1 cellular context compared by ENCODE assay signal in genomic region chr14:105526781-105527380, GRCh38.
A peak's percentile ranks its signal among the peaks of the same experiment; 100 is the strongest.
TF ChIP-seq lines count a peak whose summit lies in the region.

No MANE protein-coding gene starts in this region.

TF ChIP-seq in HepG2, 621 proteins besides CTCF, POLR2A, EP300 and RAD21 (continues in another document):
- TF ChIP-seq ARID4A (CRISPR knock-in tag; IDR thresholded peaks at IDR 0.05; ENCODE audit: borderline replicate concordance) = peak; percentile 3; the same call in 1 of the 2 replicates
- TF ChIP-seq, protein P1, sequence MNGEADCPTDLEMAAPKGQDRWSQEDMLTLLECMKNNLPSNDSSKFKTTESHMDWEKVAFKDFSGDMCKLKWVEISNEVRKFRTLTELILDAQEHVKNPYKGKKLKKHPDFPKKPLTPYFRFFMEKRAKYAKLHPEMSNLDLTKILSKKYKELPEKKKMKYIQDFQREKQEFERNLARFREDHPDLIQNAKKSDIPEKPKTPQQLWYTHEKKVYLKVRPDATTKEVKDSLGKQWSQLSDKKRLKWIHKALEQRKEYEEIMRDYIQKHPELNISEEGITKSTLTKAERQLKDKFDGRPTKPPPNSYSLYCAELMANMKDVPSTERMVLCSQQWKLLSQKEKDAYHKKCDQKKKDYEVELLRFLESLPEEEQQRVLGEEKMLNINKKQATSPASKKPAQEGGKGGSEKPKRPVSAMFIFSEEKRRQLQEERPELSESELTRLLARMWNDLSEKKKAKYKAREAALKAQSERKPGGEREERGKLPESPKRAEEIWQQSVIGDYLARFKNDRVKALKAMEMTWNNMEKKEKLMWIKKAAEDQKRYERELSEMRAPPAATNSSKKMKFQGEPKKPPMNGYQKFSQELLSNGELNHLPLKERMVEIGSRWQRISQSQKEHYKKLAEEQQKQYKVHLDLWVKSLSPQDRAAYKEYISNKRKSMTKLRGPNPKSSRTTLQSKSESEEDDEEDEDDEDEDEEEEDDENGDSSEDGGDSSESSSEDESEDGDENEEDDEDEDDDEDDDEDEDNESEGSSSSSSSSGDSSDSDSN (CRISPR knock-in tag; IDR thresholded peaks at IDR 0.05) = peak; percentile 21
- TF ChIP-seq ZBTB21 (CRISPR knock-in tag; IDR thresholded peaks at IDR 0.05) = no peak
- no peak for TF ChIP-seq HOXA9 (CRISPR knock-in tag; IDR thresholded peaks at IDR 0.05; ENCODE audit: borderline replicate concordance)
- 0 out of 2 replicates have a peak, but pooled peaks have one; percentile 62 for TF ChIP-seq ZNF850 (CRISPR knock-in tag; conservative IDR thresholded peaks at IDR 0.05)
- TF ChIP-seq, protein P2, sequence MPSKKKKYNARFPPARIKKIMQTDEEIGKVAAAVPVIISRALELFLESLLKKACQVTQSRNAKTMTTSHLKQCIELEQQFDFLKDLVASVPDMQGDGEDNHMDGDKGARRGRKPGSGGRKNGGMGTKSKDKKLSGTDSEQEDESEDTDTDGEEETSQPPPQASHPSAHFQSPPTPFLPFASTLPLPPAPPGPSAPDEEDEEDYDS (CRISPR knock-in tag; IDR thresholded peaks at IDR 0.05) = no peak
- TF ChIP-seq, protein P3, sequence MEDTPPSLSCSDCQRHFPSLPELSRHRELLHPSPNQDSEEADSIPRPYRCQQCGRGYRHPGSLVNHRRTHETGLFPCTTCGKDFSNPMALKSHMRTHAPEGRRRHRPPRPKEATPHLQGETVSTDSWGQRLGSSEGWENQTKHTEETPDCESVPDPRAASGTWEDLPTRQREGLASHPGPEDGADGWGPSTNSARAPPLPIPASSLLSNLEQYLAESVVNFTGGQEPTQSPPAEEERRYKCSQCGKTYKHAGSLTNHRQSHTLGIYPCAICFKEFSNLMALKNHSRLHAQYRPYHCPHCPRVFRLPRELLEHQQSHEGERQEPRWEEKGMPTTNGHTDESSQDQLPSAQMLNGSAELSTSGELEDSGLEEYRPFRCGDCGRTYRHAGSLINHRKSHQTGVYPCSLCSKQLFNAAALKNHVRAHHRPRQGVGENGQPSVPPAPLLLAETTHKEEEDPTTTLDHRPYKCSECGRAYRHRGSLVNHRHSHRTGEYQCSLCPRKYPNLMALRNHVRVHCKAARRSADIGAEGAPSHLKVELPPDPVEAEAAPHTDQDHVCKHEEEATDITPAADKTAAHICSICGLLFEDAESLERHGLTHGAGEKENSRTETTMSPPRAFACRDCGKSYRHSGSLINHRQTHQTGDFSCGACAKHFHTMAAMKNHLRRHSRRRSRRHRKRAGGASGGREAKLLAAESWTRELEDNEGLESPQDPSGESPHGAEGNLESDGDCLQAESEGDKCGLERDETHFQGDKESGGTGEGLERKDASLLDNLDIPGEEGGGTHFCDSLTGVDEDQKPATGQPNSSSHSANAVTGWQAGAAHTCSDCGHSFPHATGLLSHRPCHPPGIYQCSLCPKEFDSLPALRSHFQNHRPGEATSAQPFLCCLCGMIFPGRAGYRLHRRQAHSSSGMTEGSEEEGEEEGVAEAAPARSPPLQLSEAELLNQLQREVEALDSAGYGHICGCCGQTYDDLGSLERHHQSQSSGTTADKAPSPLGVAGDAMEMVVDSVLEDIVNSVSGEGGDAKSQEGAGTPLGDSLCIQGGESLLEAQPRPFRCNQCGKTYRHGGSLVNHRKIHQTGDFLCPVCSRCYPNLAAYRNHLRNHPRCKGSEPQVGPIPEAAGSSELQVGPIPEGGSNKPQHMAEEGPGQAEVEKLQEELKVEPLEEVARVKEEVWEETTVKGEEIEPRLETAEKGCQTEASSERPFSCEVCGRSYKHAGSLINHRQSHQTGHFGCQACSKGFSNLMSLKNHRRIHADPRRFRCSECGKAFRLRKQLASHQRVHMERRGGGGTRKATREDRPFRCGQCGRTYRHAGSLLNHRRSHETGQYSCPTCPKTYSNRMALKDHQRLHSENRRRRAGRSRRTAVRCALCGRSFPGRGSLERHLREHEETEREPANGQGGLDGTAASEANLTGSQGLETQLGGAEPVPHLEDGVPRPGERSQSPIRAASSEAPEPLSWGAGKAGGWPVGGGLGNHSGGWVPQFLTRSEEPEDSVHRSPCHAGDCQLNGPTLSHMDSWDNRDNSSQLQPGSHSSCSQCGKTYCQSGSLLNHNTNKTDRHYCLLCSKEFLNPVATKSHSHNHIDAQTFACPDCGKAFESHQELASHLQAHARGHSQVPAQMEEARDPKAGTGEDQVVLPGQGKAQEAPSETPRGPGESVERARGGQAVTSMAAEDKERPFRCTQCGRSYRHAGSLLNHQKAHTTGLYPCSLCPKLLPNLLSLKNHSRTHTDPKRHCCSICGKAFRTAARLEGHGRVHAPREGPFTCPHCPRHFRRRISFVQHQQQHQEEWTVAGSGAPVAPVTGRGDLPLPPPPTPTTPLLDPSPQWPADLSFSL (CRISPR knock-in tag; IDR thresholded peaks at IDR 0.05) = no peak
- TF ChIP-seq AKNA (CRISPR knock-in tag; IDR thresholded peaks at IDR 0.05; ENCODE audit: borderline replicate concordance) = no peak
- TF ChIP-seq, protein P4, sequence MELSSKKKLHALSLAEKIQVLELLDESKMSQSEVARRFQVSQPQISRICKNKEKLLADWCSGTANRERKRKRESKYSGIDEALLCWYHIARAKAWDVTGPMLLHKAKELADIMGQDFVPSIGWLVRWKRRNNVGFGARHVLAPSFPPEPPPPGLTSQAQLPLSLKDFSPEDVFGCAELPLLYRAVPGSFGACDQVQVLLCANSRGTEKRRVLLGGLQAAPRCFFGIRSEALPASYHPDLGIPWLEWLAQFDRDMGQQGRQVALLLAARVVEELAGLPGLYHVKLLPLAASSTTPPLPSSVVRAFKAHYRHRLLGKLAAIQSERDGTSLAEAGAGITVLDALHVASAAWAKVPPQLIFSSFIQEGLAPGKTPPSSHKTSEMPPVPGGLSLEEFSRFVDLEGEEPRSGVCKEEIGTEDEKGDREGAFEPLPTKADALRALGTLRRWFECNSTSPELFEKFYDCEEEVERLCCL (CRISPR knock-in tag; IDR thresholded peaks at IDR 0.05; ENCODE audit: borderline replicate concordance) = no peak
- TF ChIP-seq ZSCAN25 (CRISPR knock-in tag; IDR thresholded peaks at IDR 0.05) = 0 out of 2 replicates have a peak, but pooled peaks have one; percentile 62
- TF ChIP-seq, protein P5, sequence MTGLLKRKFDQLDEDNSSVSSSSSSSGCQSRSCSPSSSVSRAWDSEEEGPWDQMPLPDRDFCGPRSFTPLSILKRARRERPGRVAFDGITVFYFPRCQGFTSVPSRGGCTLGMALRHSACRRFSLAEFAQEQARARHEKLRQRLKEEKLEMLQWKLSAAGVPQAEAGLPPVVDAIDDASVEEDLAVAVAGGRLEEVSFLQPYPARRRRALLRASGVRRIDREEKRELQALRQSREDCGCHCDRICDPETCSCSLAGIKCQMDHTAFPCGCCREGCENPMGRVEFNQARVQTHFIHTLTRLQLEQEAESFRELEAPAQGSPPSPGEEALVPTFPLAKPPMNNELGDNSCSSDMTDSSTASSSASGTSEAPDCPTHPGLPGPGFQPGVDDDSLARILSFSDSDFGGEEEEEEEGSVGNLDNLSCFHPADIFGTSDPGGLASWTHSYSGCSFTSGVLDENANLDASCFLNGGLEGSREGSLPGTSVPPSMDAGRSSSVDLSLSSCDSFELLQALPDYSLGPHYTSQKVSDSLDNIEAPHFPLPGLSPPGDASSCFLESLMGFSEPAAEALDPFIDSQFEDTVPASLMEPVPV (CRISPR knock-in tag; IDR thresholded peaks at IDR 0.05) = peak; percentile 45; the same call in 1 of the 2 replicates
- TF ChIP-seq ATM (IDR thresholded peaks at IDR 0.05; ENCODE audit: borderline replicate concordance) = no peak
- TF ChIP-seq ZNF800 (CRISPR knock-in tag; IDR thresholded peaks at IDR 0.05) = no peak
- TF ChIP-seq KLF13 (CRISPR knock-in tag; IDR thresholded peaks at IDR 0.05) = no peak
- TF ChIP-seq, protein P6, sequence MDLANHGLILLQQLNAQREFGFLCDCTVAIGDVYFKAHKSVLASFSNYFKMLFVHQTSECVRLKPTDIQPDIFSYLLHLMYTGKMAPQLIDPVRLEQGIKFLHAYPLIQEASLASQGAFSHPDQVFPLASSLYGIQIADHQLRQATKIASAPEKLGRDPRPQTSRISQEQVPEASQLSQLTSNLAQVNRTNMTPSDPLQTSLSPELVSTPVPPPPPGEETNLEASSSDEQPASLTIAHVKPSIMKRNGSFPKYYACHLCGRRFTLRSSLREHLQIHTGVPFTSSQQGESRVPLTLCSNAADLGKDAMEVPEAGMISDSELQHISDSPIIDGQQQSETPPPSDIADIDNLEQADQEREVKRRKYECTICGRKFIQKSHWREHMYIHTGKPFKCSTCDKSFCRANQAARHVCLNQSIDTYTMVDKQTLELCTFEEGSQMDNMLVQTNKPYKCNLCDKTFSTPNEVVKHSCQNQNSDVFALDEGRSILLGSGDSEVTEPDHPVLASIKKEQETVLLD (CRISPR knock-in tag; IDR thresholded peaks at IDR 0.05; ENCODE audit: low read depth) = no peak
- TF ChIP-seq NPAS2 (CRISPR knock-in tag; IDR thresholded peaks at IDR 0.05; ENCODE audit: borderline replicate concordance) = no peak
- TF ChIP-seq ZNF10 (CRISPR knock-in tag; IDR thresholded peaks at IDR 0.05; ENCODE audit: borderline replicate concordance, low read depth) = no peak
- TF ChIP-seq FUBP1 (CRISPR knock-in tag; IDR thresholded peaks at IDR 0.05; ENCODE audit: borderline replicate concordance) = no peak
- TF ChIP-seq ZC3H4 (CRISPR knock-in tag; IDR thresholded peaks at IDR 0.05; ENCODE audit: borderline replicate concordance) = no peak
